In genomic region chr12:80230068-80230467, GRCh38 we compare ENCODE assay signal across 14 cellular contexts.
DNase-seq lines count a peak whose midpoint lies in the region; ATAC-seq, FAIRE-seq and TF ChIP-seq lines count a peak whose summit lies in the region.
"Had no signal": no experiment of that assay in that cellular context is flagged by ENCODE, and none has a peak within 500 bp of the region (broad histone marks: within the 10 kb centered on the region; RNA-seq: fewer than 3 reads in every experiment).

No MANE protein-coding gene starts in this region.

- ATAC-seq in WTC11 (peak; percentile 74), GM21528 (IDR thresholded peaks at IDR 0.05; ENCODE audit: low FRiP score, unreplicated experiment) (no peak)
- ATAC-seq in stimulated activated effector memory CD8-positive, alpha-beta T cell treated with anti-CD3 and anti-CD28 coated beads, Interleukin-12 subunit alpha, Interleukin-12 subunit beta, amount 100 ng/mL, for 72 hours, result no peak

- H3K4me1 ChIP-seq in A673 (ENCODE audit: insufficient read depth, low read length, poor library complexity, severe bottlenecking) (peaks cover 30% of the 10 kb centered on the region), SK-N-SH (ENCODE audit: control insufficient read depth in 1 of 2, insufficient read depth in 2 of 2, low read depth in 1 of 2, low read length in 1 of 2) (no peaks in the 10 kb centered on the region; a peak in 1 of 4 replicates)

- no peaks in the 10 kb centered on the region for H4K20me1 ChIP-seq in SK-N-SH (ENCODE audit: insufficient read depth)

- H3K9me2 ChIP-seq in SK-N-SH, result no peaks in the 10 kb centered on the region

- H3K4me1 Mint-ChIP-seq in WTC11, result peaks cover 28% of the 10 kb centered on the region
- no peaks in the 10 kb centered on the region for H3K4me1 Mint-ChIP-seq in stimulated activated effector memory CD8-positive, alpha-beta T cell treated with anti-CD3 and anti-CD28 coated beads, Interleukin-12 subunit alpha, Interleukin-12 subunit beta, amount 100 ng/mL, for 72 hours

- H3K4me3 Mint-ChIP-seq in WTC11, result no peak overlapping the region
- no peak overlapping the region for H3K4me3 Mint-ChIP-seq in stimulated activated effector memory CD8-positive, alpha-beta T cell treated with anti-CD3 and anti-CD28 coated beads, Interleukin-12 subunit alpha, Interleukin-12 subunit beta, amount 100 ng/mL, for 72 hours
- H3K4me3 Mint-ChIP-seq: activated CD4-positive, alpha-beta memory T cell treated with anti-CD3 and anti-CD28 coated beads, Interleukin-2, amount 10 ng/mL, durations not matched to agents 7 days and 5 days had no signal

- in situ Hi-C loops in KBM-7 (cut with MboI; ENCODE audit: low pct_unique_long_range_greater_than_20kb, low sequenced_read_pairs), result no loop called here

- no peak overlapping the region for H3K9ac ChIP-seq in SK-N-SH

- intact Hi-C loops in A673 (cut with micrococcal nuclease; ENCODE audit: unreplicated experiment), result no loop called here

- H3K4me3 ChIP-seq in A673 (ENCODE audit: low read depth, low read length, poor library complexity, severe bottlenecking) (no peak overlapping the region), SK-N-SH (ENCODE audit: low read depth in 2 of 2, low read length in 1 of 2) (no peak overlapping the region)

- no peak overlapping the region for H3K4me2 ChIP-seq in SK-N-SH

- TF ChIP-seq EP300 in SK-N-SH (IDR thresholded peaks at IDR 0.05; ENCODE audit: borderline replicate concordance in 1 of 2, low read depth in 1 of 2, low read length in 1 of 2), result no peak

- no peaks in the 10 kb centered on the region for H3K9me3 Mint-ChIP-seq in WTC11
- no peaks in the 10 kb centered on the region for H3K9me3 Mint-ChIP-seq in stimulated activated effector memory CD8-positive, alpha-beta T cell treated with anti-CD3 and anti-CD28 coated beads, Interleukin-12 subunit alpha, Interleukin-12 subunit beta, amount 100 ng/mL, for 72 hours
- H3K9me3 Mint-ChIP-seq: activated CD4-positive, alpha-beta memory T cell treated with anti-CD3 and anti-CD28 coated beads, Interleukin-2, amount 10 ng/mL, durations not matched to agents 7 days and 5 days had no signal

- no peaks in the 10 kb centered on the region for H3K36me3 ChIP-seq in A673 (ENCODE audit: insufficient read depth, low read length, poor library complexity, severe bottlenecking)
- no peaks in the 10 kb centered on the region for H3K36me3 ChIP-seq in SK-N-SH (replicated peaks in 1 of 2; ENCODE audit: control insufficient read depth in 1 of 2, insufficient read depth in 2 of 2, low read length in 1 of 2)

- H3K27ac ChIP-seq in A673 (ENCODE audit: low read depth, low read length, poor library complexity, severe bottlenecking), result peak overlapping the region; percentile 28
- no peak overlapping the region for H3K27ac ChIP-seq in SK-N-SH (ENCODE audit: low read depth in 2 of 2, low read length in 1 of 2)

- no peak overlapping the region for H2AFZ ChIP-seq in SK-N-SH (ENCODE audit: low read depth)

- no peaks in the 10 kb centered on the region for H3K36me3 Mint-ChIP-seq in WTC11
- no peaks in the 10 kb centered on the region for H3K36me3 Mint-ChIP-seq in stimulated activated effector memory CD8-positive, alpha-beta T cell treated with anti-CD3 and anti-CD28 coated beads, Interleukin-12 subunit alpha, Interleukin-12 subunit beta, amount 100 ng/mL, for 72 hours

- no peaks in the 10 kb centered on the region for H3K27me3 ChIP-seq in A673 (replicated peaks; ENCODE audit: insufficient read depth, low read depth, low read length, poor library complexity)
- H3K27me3 ChIP-seq in SK-N-SH (ENCODE audit: insufficient read depth), result peaks cover 8% of the 10 kb centered on the region; the same call in 1 of the 2 replicates

- no peak for TF ChIP-seq RAD21 in SK-N-SH (IDR thresholded peaks at IDR 0.05; ENCODE audit: low read length)

- TF ChIP-seq CTCF in A673 (conservative IDR thresholded peaks at IDR 0.05; ENCODE audit: low read depth, low read length) (no peak), WTC11 (IDR thresholded peaks at IDR 0.05) (no peak), SK-N-SH (IDR thresholded peaks at IDR 0.05) (no peak)

- BruUV-seq in A673 (replicated peaks; lab: Mats Ljungman, UMichigan), result no TSS peak

- FAIRE-seq in islet of Langerhans (lab: Jason Lieb, UNC), result peak; percentile 38
- FAIRE-seq: kidney had no signal

- no peaks in the 10 kb centered on the region for H3K79me2 ChIP-seq in SK-N-SH (ENCODE audit: insufficient read depth)

- H3K27me3 Mint-ChIP-seq in WTC11 (ENCODE audit: low read depth), result no peaks in the 10 kb centered on the region

- 9% methylated on average over 3 of the region's 3 CpGs for WGBS in SK-N-SH (ENCODE audit: low lambda C conversion rate)

- no peaks in the 10 kb centered on the region for H3F3A ChIP-seq in SK-N-SH (replicated peaks; ENCODE audit: insufficient read depth)

- CTCF ChIA-PET in A673 (lab: Charles Lee), result no interaction called here
- CTCF ChIA-PET in WTC11 (lab: Charles Lee), result no interaction called here
- CTCF ChIA-PET in SK-N-SH (lab: Yijun Ruan, JAX), result no interaction called here

- no peak overlapping the region for H3K27ac Mint-ChIP-seq in WTC11
- no peak overlapping the region for H3K27ac Mint-ChIP-seq in stimulated activated effector memory CD8-positive, alpha-beta T cell treated with anti-CD3 and anti-CD28 coated beads, Interleukin-12 subunit alpha, Interleukin-12 subunit beta, amount 100 ng/mL, for 72 hours
- H3K27ac Mint-ChIP-seq: activated CD4-positive, alpha-beta memory T cell treated with anti-CD3 and anti-CD28 coated beads, Interleukin-2, amount 10 ng/mL, durations not matched to agents 7 days and 5 days had no signal

- H3K9me3 ChIP-seq in A673 (ENCODE audit: low read depth, low read length, poor library complexity, severe bottlenecking) (no peaks in the 10 kb centered on the region), SK-N-SH (no peaks in the 10 kb centered on the region)

- peak; percentile 81 for DNase-seq in A673 (ENCODE audit: low spot score)
- peak; percentile 67 for DNase-seq in KBM-7
- DNase-seq in WTC11 (ENCODE audit: low spot score), result peak; percentile 34
- DNase-seq in GF-D8 (lab: John Stamatoyannopoulos, UW), result no peak
- no peak for DNase-seq in SK-N-SH
- DNase-seq in stimulated activated effector memory CD8-positive, alpha-beta T cell treated with anti-CD3 and anti-CD28 coated beads, Interleukin-12 subunit alpha, Interleukin-12 subunit beta, amount 100 ng/mL, for 72 hours (ENCODE audit: low spot score in 2 of 2), result no peak
- DNase-seq: activated CD4-positive, alpha-beta memory T cell treated with anti-CD3 and anti-CD28 coated beads, Interleukin-2, amount 10 ng/mL, durations not matched to agents 7 days and 5 days; AML-193; cerebellar nuclear complex; kidney; nucleus accumbens; T-helper 2 cell had no signal

- POLR2A ChIA-PET in A673 (lab: Charles Lee; ENCODE audit: low non-redundant PET) (no interaction called here), WTC11 (lab: Charles Lee) (no interaction called here), SK-N-SH (lab: Yijun Ruan, JAX) (no interaction called here)

TF ChIP-seq in WTC11, 78 proteins besides CTCF, POLR2A, EP300 and RAD21 (continues in another document):
- TF ChIP-seq EMX1 (CRISPR knock-in tag; IDR thresholded peaks at IDR 0.05), result no peak
- TF ChIP-seq NR2C2 (CRISPR knock-in tag; IDR thresholded peaks at IDR 0.05), result no peak
- no peak for TF ChIP-seq ZNF425 (CRISPR knock-in tag; conservative IDR thresholded peaks at IDR 0.05)
- no peak for TF ChIP-seq NR3C1 (CRISPR knock-in tag; conservative IDR thresholded peaks at IDR 0.05; ENCODE audit: low read depth)
- TF ChIP-seq ZNF219 (CRISPR knock-in tag; IDR thresholded peaks at IDR 0.05; ENCODE audit: borderline replicate concordance), result no peak
- TF ChIP-seq FOXK1 (CRISPR knock-in tag; IDR thresholded peaks at IDR 0.05), result no peak
- TF ChIP-seq SOX15 (CRISPR knock-in tag; IDR thresholded peaks at IDR 0.05), result no peak

TF ChIP-seq in SK-N-SH, 30 proteins besides CTCF, POLR2A, EP300 and RAD21 (continues in another document):
- TF ChIP-seq YY1 (IDR thresholded peaks at IDR 0.05; ENCODE audit: low read depth) (no peak), MEF2A (IDR thresholded peaks at IDR 0.05; ENCODE audit: borderline replicate concordance, low read depth) (no peak), NFIC (IDR thresholded peaks at IDR 0.05; ENCODE audit: borderline replicate concordance) (no peak), MAX (IDR thresholded peaks at IDR 0.05; ENCODE audit: low read depth) (no peak), USF1 (IDR thresholded peaks at IDR 0.05; ENCODE audit: borderline replicate concordance, low read depth) (no peak), GATA2 (CRISPR knock-in tag; IDR thresholded peaks at IDR 0.05) (no peak), IRF3 (IDR thresholded peaks at IDR 0.05; ENCODE audit: low read depth, low read length) (no peak), RXRA (IDR thresholded peaks at IDR 0.05; ENCODE audit: borderline replicate concordance, low read depth) (no peak), RCOR1 (IDR thresholded peaks at IDR 0.05; ENCODE audit: low read length) (no peak), ELF1 (IDR thresholded peaks at IDR 0.05) (no peak), EZH2phosphoT487 (IDR thresholded peaks at IDR 0.05; ENCODE audit: borderline replicate concordance, low read depth) (no peak), TEAD4 (IDR thresholded peaks at IDR 0.05; ENCODE audit: borderline replicate concordance, insufficient read depth) (no peak), FOXM1 (IDR thresholded peaks at IDR 0.05; ENCODE audit: low read depth) (no peak)

Comparison
In these comparisons a context has a peak if more than half of its experiments do, and no peak if none do; other contexts are left out.
1. DNase-seq: peak in A673 (single experiment), KBM-7 (single experiment) and WTC11 (single experiment); none in GF-D8 (single experiment), SK-N-SH (single experiment) and stimulated activated effector memory CD8-positive, alpha-beta T cell treated with anti-CD3 and anti-CD28 coated beads, Interleukin-12 subunit alpha, Interleukin-12 subunit beta, amount 100 ng/mL, for 72 hours (0 of 2).